ENCODE assay signal across 21 cellular contexts in the genomic region with DNA sequence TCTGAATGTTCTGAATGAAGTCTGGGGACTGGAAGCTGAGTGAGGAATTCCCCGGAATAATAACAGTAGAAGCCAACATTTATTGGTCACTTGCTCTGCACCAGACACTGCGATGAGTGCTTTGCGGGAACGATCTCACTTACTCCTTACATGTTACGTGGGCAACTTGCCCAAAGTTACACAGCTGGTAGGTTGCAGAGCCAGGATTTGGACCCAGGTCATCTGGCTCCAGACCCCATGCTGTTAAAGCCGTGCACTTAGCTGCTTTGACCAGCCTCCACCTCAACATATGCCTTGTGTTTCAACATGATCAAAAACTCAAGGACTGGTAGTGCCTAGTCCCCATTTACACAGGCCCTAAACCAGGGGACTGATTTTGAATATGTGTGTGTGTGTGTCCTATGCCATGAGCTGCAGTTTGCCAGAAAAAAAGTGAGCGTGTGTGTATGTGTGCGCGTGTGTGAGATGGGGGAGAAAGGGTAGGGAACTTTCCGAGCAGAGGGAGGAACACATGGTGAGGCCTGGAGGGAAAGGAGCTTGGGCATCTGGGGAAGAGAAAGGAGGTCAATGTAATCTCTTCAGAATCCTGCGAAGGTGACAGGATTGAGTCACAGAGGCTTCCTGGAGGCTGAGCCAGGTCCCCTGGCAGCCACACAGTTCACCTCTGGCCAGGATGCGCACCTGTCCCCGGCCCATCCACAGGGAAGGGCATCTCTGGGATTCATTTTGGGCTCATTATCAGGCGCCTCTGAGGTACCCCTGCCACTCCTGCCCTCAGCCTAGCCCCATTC. TPM values are rescaled to one million over a fixed set of nuclear protein-coding genes. Genes with fewer than 3 reads are reported as not detected.
DNase-seq lines count a peak whose midpoint lies in the region; ATAC-seq and TF ChIP-seq lines count a peak whose summit lies in the region.
"Had no signal": no experiment of that assay in that cellular context is flagged by ENCODE, and none has a peak within 500 bp of the region (broad histone marks: within the 10 kb centered on the region; RNA-seq: fewer than 3 reads in every experiment).

No MANE protein-coding gene starts in this region.

- H3K36me3 ChIP-seq in cardiac muscle cell, result no peaks in the 10 kb centered on the region
- H3K36me3 ChIP-seq in right atrium auricular region, result no peaks in the 10 kb centered on the region
- no peaks in the 10 kb centered on the region for H3K36me3 ChIP-seq in SK-N-MC (ENCODE audit: insufficient read depth, low read length)
- no peaks in the 10 kb centered on the region for H3K36me3 ChIP-seq in iPS-15b (ENCODE audit: control insufficient read depth, insufficient read depth, low read length)
- H3K36me3 ChIP-seq: ascending aorta, colonic mucosa, right lobe of liver, stomach, uterus had no signal

- no peak for TF ChIP-seq CTCF in cardiac muscle cell (IDR thresholded peaks at IDR 0.05; ENCODE audit: low read depth, low read length)
- TF ChIP-seq CTCF in right atrium auricular region (IDR thresholded peaks at IDR 0.05), result no peak

- H3K4me3 ChIP-seq in cardiac muscle cell (no peak overlapping the region), right atrium auricular region (no peak overlapping the region), SK-N-MC (no peak overlapping the region), iPS-15b (ENCODE audit: low read depth, low read length) (peak overlapping the region; percentile 10)
- H3K4me3 ChIP-seq: ascending aorta, colonic mucosa, right lobe of liver, uterus had no signal

- ATAC-seq in GM19395 (IDR thresholded peaks at IDR 0.05; ENCODE audit: unreplicated experiment), result no peak
- ATAC-seq: right lobe of liver had no signal

- DNase-seq in cardiac muscle cell (ENCODE audit: low read depth in 1 of 2, low spot score in 1 of 2), result no peak
- DNase-seq in right atrium auricular region (ENCODE audit: low spot score), result no peak
- no peak for DNase-seq in SK-N-MC (ENCODE audit: low read depth, low spot score)
- DNase-seq in substantia nigra (lab: John Stamatoyannopoulos, UW), result peak in 1 of 49 donors; percentile 64
- no peak for DNase-seq in central memory CD4-positive, alpha-beta T cell
- no peak for DNase-seq in amniotic stem cell (lab: John Stamatoyannopoulos, UW)
- DNase-seq: activated CD4-positive, alpha-beta T cell treated with anti-CD3 and anti-CD28 coated beads, Interleukin-2, amount 50 U/mL, for 1 hour; activated naive CD4-positive, alpha-beta T cell; activated T-cell treated with anti-CD3 and anti-CD28 coated beads for 4 hours; colonic mucosa; HCEC 1CT; NK-92 treated with Interleukin-12 subunit alpha and Interleukin-12 subunit beta, amount 100 ng/mL, for 24 hours; right lobe of liver; stomach; SW 1271; uterus had no signal

- H3K4me1 ChIP-seq in cardiac muscle cell (ENCODE audit: low read depth) (peaks cover 54% of the 10 kb centered on the region), right atrium auricular region (peaks cover 0 to 15% of the 10 kb centered on the region in 2 donors), iPS-15b (ENCODE audit: control insufficient read depth, insufficient read depth, low read length) (peaks cover 14% of the 10 kb centered on the region)
- H3K4me1 ChIP-seq: ascending aorta, right lobe of liver had no signal

- H3K27me3 ChIP-seq in cardiac muscle cell (no peaks in the 10 kb centered on the region), right atrium auricular region (no peaks in the 10 kb centered on the region), iPS-15b (ENCODE audit: control insufficient read depth, insufficient read depth, low read length) (peaks cover 2% of the 10 kb centered on the region)
- H3K27me3 ChIP-seq: ascending aorta, colonic mucosa, right lobe of liver, uterus had no signal

- H3K9ac ChIP-seq in SK-N-MC (ENCODE audit: insufficient read length), result no peak overlapping the region
- H3K9ac ChIP-seq in iPS-15b (ENCODE audit: low read depth, low read length), result no peak overlapping the region
- H3K9ac ChIP-seq: KMS-11 had no signal

- H3K9me3 ChIP-seq in cardiac muscle cell (ENCODE audit: low read depth) (no peaks in the 10 kb centered on the region), right atrium auricular region (no peaks in the 10 kb centered on the region), SK-N-MC (ENCODE audit: low read depth, low read length) (no peaks in the 10 kb centered on the region), iPS-15b (ENCODE audit: control insufficient read depth, insufficient read depth, low read length) (no peaks in the 10 kb centered on the region)
- H3K9me3 ChIP-seq: ascending aorta, colonic mucosa, right lobe of liver, stomach, uterus had no signal

- H3K27ac ChIP-seq in cardiac muscle cell (peak overlapping the region; percentile 59), right atrium auricular region (no peak overlapping the region), SK-N-MC (peak overlapping the region; percentile 65; the same call in 1 of the 2 replicates), substantia nigra (ENCODE audit: low read depth, low read length, poor library complexity, severe bottlenecking) (peak overlapping the region; percentile 33)
- H3K27ac ChIP-seq: ascending aorta, colonic mucosa, KMS-11, right lobe of liver, stomach, uterus had no signal

RNA-seq across cellular contexts. Expression of gene LINGO1, which starts 28.9 kb away (rescaled TPM):
- 21.8 and 31.8 TPM in 2 replicates for total RNA-seq in cardiac muscle cell
- polyA plus RNA-seq in cardiac muscle cell, result 37.0 and 75.4 TPM in 2 replicates
- total RNA-seq in right atrium auricular region, result 1 to 10 TPM; 7.0 to 9.4 TPM
- total RNA-seq: RPMI7951 had no signal

Comparison
In these comparisons a context has a peak if more than half of its experiments do, and no peak if none do; other contexts are left out.
1. H3K27ac ChIP-seq: peak in cardiac muscle cell (single experiment), SK-N-MC (single experiment) and substantia nigra (single experiment); none in right atrium auricular region (0 of 2).